Comparison of ENCODE assay signal across 1 cellular context in the genomic region with DNA sequence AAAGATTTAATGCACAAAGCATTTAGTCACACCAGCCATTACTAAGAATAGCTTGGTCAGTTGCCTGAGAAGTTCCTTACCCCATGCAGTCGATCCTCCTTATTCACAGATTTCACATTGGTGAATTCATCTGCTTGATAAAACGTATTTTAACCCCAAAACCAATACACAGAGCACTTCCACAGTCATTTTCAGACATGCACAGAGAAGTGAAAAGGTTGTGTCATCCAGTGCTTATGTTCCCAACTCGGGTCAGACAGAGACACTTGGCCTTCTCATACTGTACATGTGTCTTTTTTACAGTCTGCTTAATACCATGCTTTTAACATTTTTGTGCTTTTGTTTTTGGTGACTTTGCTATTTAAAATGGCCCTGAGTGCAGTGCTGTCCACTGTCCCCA.
TF ChIP-seq lines count a peak whose summit lies in the region.

No MANE protein-coding gene starts in this region.

TF ChIP-seq in GM23338, 12 proteins besides CTCF, POLR2A, EP300 and RAD21:
- no peak for TF ChIP-seq ZNF114 (CRISPR knock-in tag; IDR thresholded peaks at IDR 0.05)
- TF ChIP-seq JUNB (IDR thresholded peaks at IDR 0.05; ENCODE audit: unreplicated experiment) = no peak
- no peak for TF ChIP-seq STAT1 (IDR thresholded peaks at IDR 0.05; ENCODE audit: unreplicated experiment)
- no peak for TF ChIP-seq REST (IDR thresholded peaks at IDR 0.05; ENCODE audit: unreplicated experiment)
- TF ChIP-seq EZH2 (IDR thresholded peaks at IDR 0.05; ENCODE audit: low read depth, unreplicated experiment) = no peak
- TF ChIP-seq ZNF331 (CRISPR knock-in tag; IDR thresholded peaks at IDR 0.05; ENCODE audit: low read depth) = no peak
- TF ChIP-seq, protein P1, sequence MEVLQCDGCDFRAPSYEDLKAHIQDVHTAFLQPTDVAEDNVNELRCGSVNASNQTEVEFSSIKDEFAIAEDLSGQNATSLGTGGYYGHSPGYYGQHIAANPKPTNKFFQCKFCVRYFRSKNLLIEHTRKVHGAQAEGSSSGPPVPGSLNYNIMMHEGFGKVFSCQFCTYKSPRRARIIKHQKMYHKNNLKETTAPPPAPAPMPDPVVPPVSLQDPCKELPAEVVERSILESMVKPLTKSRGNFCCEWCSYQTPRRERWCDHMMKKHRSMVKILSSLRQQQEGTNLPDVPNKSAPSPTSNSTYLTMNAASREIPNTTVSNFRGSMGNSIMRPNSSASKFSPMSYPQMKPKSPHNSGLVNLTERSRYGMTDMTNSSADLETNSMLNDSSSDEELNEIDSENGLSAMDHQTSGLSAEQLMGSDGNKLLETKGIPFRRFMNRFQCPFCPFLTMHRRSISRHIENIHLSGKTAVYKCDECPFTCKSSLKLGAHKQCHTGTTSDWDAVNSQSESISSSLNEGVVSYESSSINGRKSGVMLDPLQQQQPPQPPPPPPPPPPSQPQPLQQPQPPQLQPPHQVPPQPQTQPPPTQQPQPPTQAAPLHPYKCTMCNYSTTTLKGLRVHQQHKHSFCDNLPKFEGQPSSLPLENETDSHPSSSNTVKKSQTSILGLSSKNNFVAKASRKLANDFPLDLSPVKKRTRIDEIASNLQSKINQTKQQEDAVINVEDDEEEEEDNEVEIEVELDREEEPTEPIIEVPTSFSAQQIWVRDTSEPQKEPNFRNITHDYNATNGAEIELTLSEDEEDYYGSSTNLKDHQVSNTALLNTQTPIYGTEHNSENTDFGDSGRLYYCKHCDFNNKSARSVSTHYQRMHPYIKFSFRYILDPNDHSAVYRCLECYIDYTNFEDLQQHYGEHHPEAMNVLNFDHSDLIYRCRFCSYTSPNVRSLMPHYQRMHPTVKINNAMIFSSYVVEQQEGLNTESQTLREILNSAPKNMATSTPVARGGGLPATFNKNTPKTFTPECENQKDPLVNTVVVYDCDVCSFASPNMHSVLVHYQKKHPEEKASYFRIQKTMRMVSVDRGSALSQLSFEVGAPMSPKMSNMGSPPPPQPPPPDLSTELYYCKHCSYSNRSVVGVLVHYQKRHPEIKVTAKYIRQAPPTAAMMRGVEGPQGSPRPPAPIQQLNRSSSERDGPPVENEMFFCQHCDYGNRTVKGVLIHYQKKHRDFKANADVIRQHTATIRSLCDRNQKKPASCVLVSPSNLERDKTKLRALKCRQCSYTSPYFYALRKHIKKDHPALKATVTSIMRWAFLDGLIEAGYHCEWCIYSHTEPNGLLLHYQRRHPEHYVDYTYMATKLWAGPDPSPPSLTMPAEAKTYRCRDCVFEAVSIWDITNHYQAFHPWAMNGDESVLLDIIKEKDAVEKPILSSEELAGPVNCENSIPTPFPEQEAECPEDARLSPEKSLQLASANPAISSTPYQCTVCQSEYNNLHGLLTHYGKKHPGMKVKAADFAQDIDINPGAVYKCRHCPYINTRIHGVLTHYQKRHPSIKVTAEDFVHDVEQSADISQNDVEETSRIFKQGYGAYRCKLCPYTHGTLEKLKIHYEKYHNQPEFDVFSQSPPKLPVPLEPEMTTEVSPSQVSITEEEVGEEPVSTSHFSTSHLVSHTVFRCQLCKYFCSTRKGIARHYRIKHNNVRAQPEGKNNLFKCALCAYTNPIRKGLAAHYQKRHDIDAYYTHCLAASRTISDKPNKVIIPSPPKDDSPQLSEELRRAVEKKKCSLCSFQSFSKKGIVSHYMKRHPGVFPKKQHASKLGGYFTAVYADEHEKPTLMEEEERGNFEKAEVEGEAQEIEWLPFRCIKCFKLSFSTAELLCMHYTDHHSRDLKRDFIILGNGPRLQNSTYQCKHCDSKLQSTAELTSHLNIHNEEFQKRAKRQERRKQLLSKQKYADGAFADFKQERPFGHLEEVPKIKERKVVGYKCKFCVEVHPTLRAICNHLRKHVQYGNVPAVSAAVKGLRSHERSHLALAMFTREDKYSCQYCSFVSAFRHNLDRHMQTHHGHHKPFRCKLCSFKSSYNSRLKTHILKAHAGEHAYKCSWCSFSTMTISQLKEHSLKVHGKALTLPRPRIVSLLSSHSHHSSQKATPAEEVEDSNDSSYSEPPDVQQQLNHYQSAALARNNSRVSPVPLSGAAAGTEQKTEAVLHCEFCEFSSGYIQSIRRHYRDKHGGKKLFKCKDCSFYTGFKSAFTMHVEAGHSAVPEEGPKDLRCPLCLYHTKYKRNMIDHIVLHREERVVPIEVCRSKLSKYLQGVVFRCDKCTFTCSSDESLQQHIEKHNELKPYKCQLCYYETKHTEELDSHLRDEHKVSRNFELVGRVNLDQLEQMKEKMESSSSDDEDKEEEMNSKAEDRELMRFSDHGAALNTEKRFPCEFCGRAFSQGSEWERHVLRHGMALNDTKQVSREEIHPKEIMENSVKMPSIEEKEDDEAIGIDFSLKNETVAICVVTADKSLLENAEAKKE (CRISPR knock-in tag; IDR thresholded peaks at IDR 0.05) = no peak
